In the genomic region with DNA sequence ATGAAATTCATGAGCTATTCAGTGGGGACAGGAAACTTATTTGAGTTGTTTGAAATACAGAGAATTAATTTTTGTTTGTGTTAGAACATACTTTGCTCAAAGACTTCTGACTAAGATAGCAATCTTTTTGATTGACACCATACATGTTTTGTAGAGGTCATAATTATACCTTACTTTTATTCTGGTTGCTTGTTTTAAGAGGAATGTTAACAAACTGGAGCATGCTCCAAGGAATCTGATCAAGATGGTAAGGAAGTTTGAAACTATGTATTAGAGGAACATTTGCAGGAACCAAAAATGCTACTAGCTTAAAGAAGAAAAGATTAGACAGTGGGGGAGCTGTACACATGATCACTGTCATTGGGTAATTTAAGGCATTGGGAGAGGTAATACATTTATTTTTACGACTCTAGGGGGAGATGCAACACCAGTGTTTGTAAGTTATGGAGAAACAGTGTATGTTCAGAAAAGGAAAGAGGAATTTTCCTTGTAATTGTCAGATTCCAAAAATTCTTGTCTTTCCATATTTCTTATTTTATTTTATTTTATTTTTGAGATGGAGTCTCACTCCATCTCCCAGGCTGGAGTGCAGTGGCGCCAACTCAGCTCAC, we compare ENCODE assay signal across 8 cellular contexts. TPM values are rescaled to one million over a fixed set of nuclear protein-coding genes. Genes with fewer than 3 reads are reported as not detected.
DNase-seq lines count a peak whose midpoint lies in the region; ATAC-seq and TF ChIP-seq lines count a peak whose summit lies in the region.

No MANE protein-coding gene starts in this region.

- intact Hi-C loops in activated CD4-positive, alpha-beta T cell treated with anti-CD3 and anti-CD28 coated beads for 36 hours (cut with DNase I, micrococcal nuclease): loop anchor here (5.0 kb wide), 3 partner anchors 37 to 177 kb away; no protein-coding TSS in a partner anchor
- intact Hi-C loops in heart right ventricle (cut with DNase I): loop anchor here in 8 of 10 donors (2.0 to 10.0 kb wide), 6 partner anchors 32 to 287 kb away; no protein-coding TSS in a partner anchor

- peaks cover 28% of the 10 kb centered on the region for H3F3A ChIP-seq in SK-N-SH (replicated peaks; ENCODE audit: insufficient read depth)

- H3K27me3 Mint-ChIP-seq in activated CD4-positive, alpha-beta T cell treated with anti-CD3 and anti-CD28 coated beads for 36 hours: no peaks in the 10 kb centered on the region

- H3K9me3 ChIP-seq in SK-N-SH (no peaks in the 10 kb centered on the region), heart right ventricle (peaks cover 0 to 3% (median 0%) of the 10 kb centered on the region in 11 donors)

- no peak for TF ChIP-seq EP300 in SK-N-SH (IDR thresholded peaks at IDR 0.05; ENCODE audit: borderline replicate concordance in 1 of 2, low read depth in 1 of 2, low read length in 1 of 2)

- H3K9me3 Mint-ChIP-seq in activated CD4-positive, alpha-beta T cell treated with anti-CD3 and anti-CD28 coated beads for 36 hours (ENCODE audit: low read depth): no peaks in the 10 kb centered on the region

- peaks cover 74% of the 10 kb centered on the region for H3K4me1 Mint-ChIP-seq in activated CD4-positive, alpha-beta T cell treated with anti-CD3 and anti-CD28 coated beads for 36 hours

- CTCF ChIA-PET in activated CD4-positive, alpha-beta T cell treated with anti-CD3 and anti-CD28 coated beads for 36 hours (lab: Charles Lee): interaction anchor here (0.6 to 1.4 kb wide), 8 partner anchors 9 to 110 kb away, joined by 3 to 8 read pairs (median 4); no protein-coding TSS in a partner anchor
- CTCF ChIA-PET in SK-N-SH (lab: Yijun Ruan, JAX): interaction anchor here (0.6 to 2.8 kb wide), 18 partner anchors 12 to 382 kb away, joined by 3 to 14 read pairs (median 4); no protein-coding TSS in a partner anchor

- POLR2A ChIA-PET in activated CD4-positive, alpha-beta T cell treated with anti-CD3 and anti-CD28 coated beads for 36 hours (lab: Charles Lee): interaction anchor here (0.6 to 0.8 kb wide), 3 partner anchors 15 to 807 kb away, joined by 3 to 4 read pairs (median 4); no protein-coding TSS in a partner anchor
- POLR2A ChIA-PET in SK-N-SH (lab: Yijun Ruan, JAX): interaction anchor here (0.8 kb wide), 1 partner anchor 178 kb away, joined by 3 read pairs; no protein-coding TSS in a partner anchor

- H3K9ac ChIP-seq in SK-N-SH: no peak overlapping the region

- TF ChIP-seq RAD21 in SK-N-SH (IDR thresholded peaks at IDR 0.05; ENCODE audit: low read length): peak; percentile 74

- H2AFZ ChIP-seq in SK-N-SH (ENCODE audit: low read depth): no peak overlapping the region

- H3K79me2 ChIP-seq in SK-N-SH (ENCODE audit: insufficient read depth): peaks cover 100% of the 10 kb centered on the region

- H3K27me3 ChIP-seq in SK-N-SH (ENCODE audit: insufficient read depth): no peaks in the 10 kb centered on the region
- no peaks in the 10 kb centered on the region for H3K27me3 ChIP-seq in heart right ventricle

- H3K27ac Mint-ChIP-seq in activated CD4-positive, alpha-beta T cell treated with anti-CD3 and anti-CD28 coated beads for 36 hours: peak overlapping the region; percentile 67

- H3K36me3 ChIP-seq in SK-N-SH (replicated peaks in 1 of 2; ENCODE audit: control insufficient read depth in 1 of 2, insufficient read depth in 2 of 2, low read length in 1 of 2) (peaks cover 4 to 15% of the 10 kb centered on the region in 2 experiments), heart right ventricle (peaks cover 0 to 11% (median 0%) of the 10 kb centered on the region in 9 donors)

- peaks cover 29% of the 10 kb centered on the region for H3K36me3 Mint-ChIP-seq in activated CD4-positive, alpha-beta T cell treated with anti-CD3 and anti-CD28 coated beads for 36 hours (ENCODE audit: low read depth)

- H3K4me3 ChIP-seq in SK-N-SH (ENCODE audit: low read depth in 2 of 2, low read length in 1 of 2) (no peak overlapping the region), heart right ventricle (no peak overlapping the region)

- H3K4me1 ChIP-seq in SK-N-SH (ENCODE audit: control insufficient read depth in 1 of 2, insufficient read depth in 2 of 2, low read depth in 1 of 2, low read length in 1 of 2) (peaks cover 0 to 37% of the 10 kb centered on the region in 2 experiments; a peak in 3 of 4 replicates), heart right ventricle (peaks cover 0 to 76% (median 47%) of the 10 kb centered on the region in 9 donors)

- WGBS in SK-N-SH (ENCODE audit: low lambda C conversion rate): 54% methylated on average over 2 of the region's 2 CpGs
- 56 to 61% methylated on average over 2 of the region's 2 CpGs for WGBS in heart right ventricle, 2 donors

- DNase-seq in activated CD4-positive, alpha-beta T cell treated with anti-CD3 and anti-CD28 coated beads for 36 hours: no peak
- DNase-seq in activated CD4-positive, alpha-beta T cell treated with anti-CD3 and anti-CD28 coated beads for 4 hours: no peak
- DNase-seq in SK-N-SH (peak; percentile 49), heart right ventricle (no peak), islet precursor cell (no peak)
- no peak for DNase-seq in stimulated activated CD4-positive, alpha-beta T cell treated with anti-CD3 and anti-CD28 coated beads, Interleukin-15, amount 100 ng/mL, for 24 hours

- peak overlapping the region; percentile 12 for H3K4me3 Mint-ChIP-seq in activated CD4-positive, alpha-beta T cell treated with anti-CD3 and anti-CD28 coated beads for 36 hours

- H4K20me1 ChIP-seq in SK-N-SH (ENCODE audit: insufficient read depth): peaks cover 99% of the 10 kb centered on the region

- H3K27ac ChIP-seq in SK-N-SH (ENCODE audit: low read depth in 2 of 2, low read length in 1 of 2): no peak overlapping the region
- no peak overlapping the region for H3K27ac ChIP-seq in heart right ventricle

- no peaks in the 10 kb centered on the region for H3K9me2 ChIP-seq in SK-N-SH

- peak; percentile 48 for ATAC-seq in activated CD4-positive, alpha-beta T cell treated with anti-CD3 and anti-CD28 coated beads for 36 hours
- ATAC-seq in HG02798 (IDR thresholded peaks at IDR 0.05; ENCODE audit: poor library complexity, unreplicated experiment) (peak; percentile 40), heart right ventricle (peak in 7 of 8 donors; percentile 38 to 77 (median 65)), esophagus mucosa (no peak)

- peak; percentile 61 for TF ChIP-seq CTCF in SK-N-SH (IDR thresholded peaks at IDR 0.05)
- TF ChIP-seq CTCF in heart right ventricle (IDR thresholded peaks at IDR 0.05): peak in 8 of 9 donors; percentile 12 to 58 (median 40)

- H3K4me2 ChIP-seq in SK-N-SH: 0 out of 2 replicates have a peak overlapping the region, but pooled peaks have one; percentile 4

TF ChIP-seq in SK-N-SH, 30 proteins besides CTCF, POLR2A, EP300 and RAD21:
- TF ChIP-seq, protein P1, sequence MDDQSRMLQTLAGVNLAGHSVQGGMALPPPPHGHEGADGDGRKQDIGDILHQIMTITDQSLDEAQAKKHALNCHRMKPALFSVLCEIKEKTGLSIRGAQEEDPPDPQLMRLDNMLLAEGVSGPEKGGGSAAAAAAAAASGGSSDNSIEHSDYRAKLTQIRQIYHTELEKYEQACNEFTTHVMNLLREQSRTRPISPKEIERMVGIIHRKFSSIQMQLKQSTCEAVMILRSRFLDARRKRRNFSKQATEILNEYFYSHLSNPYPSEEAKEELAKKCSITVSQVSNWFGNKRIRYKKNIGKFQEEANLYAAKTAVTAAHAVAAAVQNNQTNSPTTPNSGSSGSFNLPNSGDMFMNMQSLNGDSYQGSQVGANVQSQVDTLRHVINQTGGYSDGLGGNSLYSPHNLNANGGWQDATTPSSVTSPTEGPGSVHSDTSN (IDR thresholded peaks at IDR 0.05): 0 out of 2 replicates have a peak, but pooled peaks have one; percentile 1
- no peak for TF ChIP-seq SIN3A (IDR thresholded peaks at IDR 0.05; ENCODE audit: borderline replicate concordance, low read depth, low read length)

RNA-seq across cellular contexts. Expression of a gene that starts 8.0 kb away (rescaled TPM):
- 100 to 1,000 TPM; 158 to 214 TPM for total RNA-seq in activated CD4-positive, alpha-beta T cell treated with anti-CD3 and anti-CD28 coated beads for 36 hours
- polyA plus RNA-seq in SK-N-SH (2012; rRNA removed): 42.3 and 62.7 TPM in 2 replicates
- polyA plus RNA-seq in SK-N-SH (2012; cell fraction: cytosol; rRNA removed): 41.6 and 49.2 TPM in 2 replicates
- polyA plus RNA-seq in SK-N-SH (2012; cell fraction: nucleus; rRNA removed): 30.2 and 65.2 TPM in 2 replicates
- 10 to 100 TPM; 52.8 to 77.9 (median 59.0) TPM for total RNA-seq in heart right ventricle
- 10 to 100 TPM; 14.1 to 42.1 TPM for polyA plus RNA-seq in heart right ventricle
- total RNA-seq in esophagus mucosa: 62.4 TPM
